Comparison of ENCODE assay signal across 26 cellular contexts in genomic region chr12:103838254-103838914, GRCh38. TPM values are rescaled to one million over a fixed set of nuclear protein-coding genes. Genes with fewer than 3 reads are reported as not detected.
DNase-seq lines count a peak whose midpoint lies in the region; ATAC-seq, FAIRE-seq and TF ChIP-seq lines count a peak whose summit lies in the region.
"Had no signal": no experiment of that assay in that cellular context is flagged by ENCODE, and none has a peak within 500 bp of the region (broad histone marks: within the 10 kb centered on the region; RNA-seq: fewer than 3 reads in every experiment).

No MANE protein-coding gene starts in this region.

- TF ChIP-seq RAD21 in SK-N-SH (IDR thresholded peaks at IDR 0.05; ENCODE audit: low read length) (no peak), HepG2 (CRISPR knock-in tag; IDR thresholded peaks at IDR 0.05) (no peak)

- peaks cover 25% of the 10 kb centered on the region for H4K20me1 ChIP-seq in SK-N-SH (ENCODE audit: insufficient read depth)
- H4K20me1 ChIP-seq in HepG2 (ENCODE audit: insufficient read depth, low read length), result peaks cover 14% of the 10 kb centered on the region

- BruUV-seq in HepG2 (replicated peaks; lab: Mats Ljungman, UMichigan), result no TSS peak

- H3K27ac ChIP-seq in SK-N-SH (ENCODE audit: low read depth in 2 of 2, low read length in 1 of 2) (no peak overlapping the region), ascending aorta (peak overlapping the region; percentile 6 to 93), HepG2 (ENCODE audit: extremely low read length, insufficient read depth, low read length) (peak overlapping the region; percentile 68), stomach smooth muscle (ENCODE audit: low read length) (no peak overlapping the region)
- H3K27ac ChIP-seq: BLaER1 treated with 17β-estradiol and CSF1 and Interleukin-3, amounts not matched to agents 10 nM and 100 nM had no signal

- ATAC-seq in SK-N-SH treated with all-trans-retinoic acid at 6 μM for 48 hours (no peak), HepG2 (peak; percentile 38), GM18517 (IDR thresholded peaks at IDR 0.05; ENCODE audit: unreplicated experiment) (no peak), GM18907 (IDR thresholded peaks at IDR 0.05; ENCODE audit: unreplicated experiment) (no peak)
- ATAC-seq: activated naive CD4-positive, alpha-beta T cell treated with anti-CD3 and anti-CD28 coated beads, Interleukin-2, amount 50 U/mL, for 72 hours; left cardiac atrium; Right ventricle myocardium inferior; sciatic nerve; stimulated activated naive B cell treated with anti-CD40 and anti-IgM and Interleukin-4, amounts not matched to agents 10 μg/mL and 1 μg/mL and 100 μg/mL, for 72 hours had no signal

- intact Hi-C loops in ascending aorta (cut with DNase I) (loop anchor here (5.0 kb wide), 1 partner anchor 66 kb away; no protein-coding TSS in a partner anchor), HepG2 (cut with micrococcal nuclease; ENCODE audit: unreplicated experiment) (loop anchor here (5.0 kb wide), 1 partner anchor 36 kb away; no protein-coding TSS in a partner anchor)

- no peaks in the 10 kb centered on the region for H3K9me3 ChIP-seq in SK-N-SH
- no peaks in the 10 kb centered on the region for H3K9me3 ChIP-seq in ascending aorta
- no peaks in the 10 kb centered on the region for H3K9me3 ChIP-seq in HepG2 (ENCODE audit: low read length)
- H3K9me3 ChIP-seq in stomach smooth muscle (ENCODE audit: control insufficient read depth in 2 of 2, low read length in 2 of 2), result no peaks in the 10 kb centered on the region

- POLR2A ChIA-PET in SK-N-SH (lab: Yijun Ruan, JAX) (no interaction called here), HepG2 (lab: Yijun Ruan, JAX) (no interaction called here)

- no peak for TF ChIP-seq POLR2A in HepG2 (IDR thresholded peaks at IDR 0.05; ENCODE audit: insufficient read depth in 1 of 2, low read depth in 2 of 2, low read length in 2 of 2)

- H3K36me3 ChIP-seq in SK-N-SH (replicated peaks in 1 of 2; ENCODE audit: control insufficient read depth in 1 of 2, insufficient read depth in 2 of 2, low read length in 1 of 2), result peaks cover 0 to 5% of the 10 kb centered on the region in 2 experiments
- H3K36me3 ChIP-seq in ascending aorta, result no peaks in the 10 kb centered on the region
- no peaks in the 10 kb centered on the region for H3K36me3 ChIP-seq in HepG2 (replicated peaks in 1 of 2; ENCODE audit: control insufficient read depth in 1 of 2, insufficient read depth in 2 of 2, low read length in 2 of 2)
- no peaks in the 10 kb centered on the region for H3K36me3 ChIP-seq in stomach smooth muscle (ENCODE audit: control insufficient read depth in 2 of 2, insufficient read depth in 2 of 2, low read length in 2 of 2)

- H3K27me3 ChIP-seq in SK-N-SH (ENCODE audit: insufficient read depth) (no peaks in the 10 kb centered on the region), ascending aorta (no peaks in the 10 kb centered on the region), HepG2 (ENCODE audit: control insufficient read depth in 1 of 2, insufficient read depth in 2 of 2, low read length in 2 of 2) (no peaks in the 10 kb centered on the region; a peak in 1 of 5 replicates), stomach smooth muscle (ENCODE audit: control insufficient read depth in 1 of 2, insufficient read depth in 2 of 2, low read length in 2 of 2) (no peaks in the 10 kb centered on the region)
- H3K27me3 ChIP-seq: BLaER1 treated with 17β-estradiol and CSF1 and Interleukin-3, amounts not matched to agents 10 nM and 100 nM had no signal

- H2AFZ ChIP-seq in SK-N-SH (ENCODE audit: low read depth) (no peak overlapping the region), HepG2 (ENCODE audit: low read length) (no peak overlapping the region)

- WGBS in SK-N-SH (ENCODE audit: low lambda C conversion rate), result 91% methylated on average over 1 of the region's 1 CpG
- 100% methylated on average over 1 of the region's 1 CpG for WGBS in HepG2 (ENCODE audit: low lambda C conversion rate)

- DNase-seq in SK-N-SH (no peak), ascending aorta (ENCODE audit: low spot score in 2 of 2) (no peak), HepG2 (ENCODE audit: low spot score) (peak; percentile 87), COLO829 (ENCODE audit: low spot score) (no peak)
- DNase-seq: activated CD4-positive, alpha-beta memory T cell treated with anti-CD3 and anti-CD28 coated beads for 36 hours; activated T-cell treated with anti-CD3 and anti-CD28 coated beads, Interleukin-2, amount 50 U/mL, for 1 hour; dermis blood vessel endothelial cell; DMS 273 treated with DMSO at 0.1 percent for 48 hours; foreskin melanocyte; GOT3; Kasumi-1; left cardiac atrium; NCI-H1105 treated with DMSO at 0.1 percent for 48 hours; NCI-H2171; NCI-H526; nucleus accumbens; stimulated activated naive B cell treated with anti-CD40 and anti-IgM and Interleukin-4, amounts not matched to agents 10 μg/mL and 1 μg/mL and 100 μg/mL, for 72 hours had no signal

- H3K79me2 ChIP-seq in SK-N-SH (ENCODE audit: insufficient read depth) (peaks cover 74% of the 10 kb centered on the region), HepG2 (ENCODE audit: insufficient read depth, low read length) (peaks cover 61% of the 10 kb centered on the region)

- H3K9ac ChIP-seq in SK-N-SH (no peak overlapping the region), HepG2 (ENCODE audit: insufficient read depth, low read depth, low read length) (peak overlapping the region; percentile 72; the same call in 1 of the 2 replicates), stomach smooth muscle (ENCODE audit: low read length in 2 of 2) (no peak overlapping the region)
- H3K9ac ChIP-seq: BLaER1 treated with 17β-estradiol and CSF1 and Interleukin-3, amounts not matched to agents 10 nM and 100 nM had no signal

- H3F3A ChIP-seq in SK-N-SH (replicated peaks; ENCODE audit: insufficient read depth), result no peaks in the 10 kb centered on the region

- no peaks in the 10 kb centered on the region for H3K9me2 ChIP-seq in SK-N-SH

- peak overlapping the region in 1 of 2 experiments; percentile 75; a peak in 2 of 4 replicates for H3K4me3 ChIP-seq in SK-N-SH (ENCODE audit: low read depth in 2 of 2, low read length in 1 of 2)
- peak overlapping the region; percentile 4 to 95 for H3K4me3 ChIP-seq in ascending aorta
- H3K4me3 ChIP-seq in HepG2 (replicated peaks in 1 of 3; ENCODE audit: insufficient read depth in 1 of 3, low read depth in 2 of 3, low read length in 3 of 3), result peak overlapping the region; percentile 74 to 82 (median 75); a peak in 4 of 6 replicates
- H3K4me3 ChIP-seq in stomach smooth muscle (ENCODE audit: low read length in 2 of 2), result peak overlapping the region; percentile 91
- H3K4me3 ChIP-seq: BLaER1 treated with 17β-estradiol and CSF1 and Interleukin-3, amounts not matched to agents 10 nM and 100 nM had no signal

- in situ Hi-C loops in HepG2 (cut with HindIII; ENCODE audit: extremely low pct_ligation_motif_present, low pct_unique_long_range_greater_than_20kb), result no loop called here

- TF ChIP-seq EP300 in SK-N-SH (IDR thresholded peaks at IDR 0.05; ENCODE audit: borderline replicate concordance in 1 of 2, low read depth in 1 of 2, low read length in 1 of 2) (no peak), HepG2 (IDR thresholded peaks at IDR 0.05; ENCODE audit: low read depth in 2 of 2, low read length in 2 of 2) (peak in 1 of 2 experiments; percentile 84; a peak in 2 of 4 replicates), HepG2 (CRISPR knock-in tag; IDR thresholded peaks at IDR 0.05; ENCODE audit: borderline replicate concordance) (no peak)

- peaks cover 11 to 15% of the 10 kb centered on the region in 2 experiments; a peak in 3 of 4 replicates for H3K4me1 ChIP-seq in SK-N-SH (ENCODE audit: control insufficient read depth in 1 of 2, insufficient read depth in 2 of 2, low read depth in 1 of 2, low read length in 1 of 2)
- peaks cover 0 to 11% of the 10 kb centered on the region in 2 donors for H3K4me1 ChIP-seq in ascending aorta
- H3K4me1 ChIP-seq in HepG2 (ENCODE audit: insufficient read depth, low read length), result peaks cover 75% of the 10 kb centered on the region
- peaks cover 25% of the 10 kb centered on the region for H3K4me1 ChIP-seq in stomach smooth muscle (ENCODE audit: control insufficient read depth, insufficient read depth, low read length)

- TF ChIP-seq CTCF in SK-N-SH (IDR thresholded peaks at IDR 0.05) (no peak), ascending aorta (IDR thresholded peaks at IDR 0.05) (no peak), HepG2 (CRISPR knock-in tag; IDR thresholded peaks at IDR 0.05) (no peak)

- peak overlapping the region; percentile 82 for H3K4me2 ChIP-seq in SK-N-SH
- peak overlapping the region; percentile 82 for H3K4me2 ChIP-seq in HepG2 (ENCODE audit: low read depth, low read length)

- CTCF ChIA-PET in SK-N-SH (lab: Yijun Ruan, JAX), result no interaction called here
- CTCF ChIA-PET in HepG2 (lab: Yijun Ruan, JAX; ENCODE audit: low intra/inter-chr PET ratio, low total read pairs), result no interaction called here

- peak; percentile 50 for FAIRE-seq in HepG2 (lab: Jason Lieb, UNC)
- FAIRE-seq: A204.1 had no signal

TF ChIP-seq in HepG2, 621 proteins besides CTCF, POLR2A, EP300 and RAD21 (continues in another document):
- TF ChIP-seq HDAC1 (CRISPR knock-in tag; IDR thresholded peaks at IDR 0.05), result peak; percentile 75

RNA-seq across cellular contexts. Expression of gene NT5DC3, which starts 2.6 kb away (rescaled TPM):
- polyA plus RNA-seq in SK-N-SH (2012; rRNA removed) (11.0 and 12.5 TPM in 2 replicates), HepG2 (2011; rRNA removed) (2.8 and 3.2 TPM in 2 replicates)
- polyA plus RNA-seq in SK-N-SH (2012; cell fraction: cytosol; rRNA removed), result 11.2 and 11.3 TPM in 2 replicates
- 20.5 and 29.5 TPM in 2 replicates for polyA plus RNA-seq in SK-N-SH (2012; cell fraction: nucleus; rRNA removed)
- total RNA-seq in ascending aorta (6.6 TPM), HepG2 (2016; rRNA removed; fragmentation: Illumina TruSeq; extraction: Trizol) (6.6 and 7.4 TPM in 2 replicates)
- 1.7 and 2.3 TPM in 2 replicates for total RNA-seq in HepG2 (2016; cell fraction: cytosol; rRNA removed; fragmentation: Illumina TruSeq; extraction: Trizol; ENCODE audit: low read depth)
- 6.1 and 6.6 TPM in 2 replicates for total RNA-seq in HepG2 (2016; cell fraction: insoluble cytoplasmic fraction; rRNA removed; fragmentation: Illumina TruSeq; extraction: Trizol)
- 2.8 and 2.9 TPM in 2 replicates for total RNA-seq in HepG2 (2016; cell fraction: membrane; rRNA removed; fragmentation: Illumina TruSeq; extraction: Trizol)
- total RNA-seq in HepG2 (2016; cell fraction: nucleus; rRNA removed; fragmentation: Illumina TruSeq; extraction: Trizol), result 8.2 and 14.2 TPM in 2 replicates
- 1.8 and 2.3 TPM in 2 replicates for polyA plus RNA-seq in HepG2 (2011; cell fraction: cytosol; rRNA removed)
- 4.3 and 4.9 TPM in 2 replicates for polyA plus RNA-seq in HepG2 (2011; cell fraction: nucleus; rRNA removed)
- 2.9 and 4.9 TPM in 2 replicates for polyA plus RNA-seq in HepG2 (2012)
- polyA plus RNA-seq in HepG2 (2016; cell fraction: cytosol; fragmentation: Illumina TruSeq; extraction: Trizol; ENCODE audit: low read depth), result 0.17 and 0.21 TPM in 2 replicates
- 3.7 and 4.3 TPM in 2 replicates for polyA plus RNA-seq in HepG2 (2016; cell fraction: insoluble cytoplasmic fraction; fragmentation: Illumina TruSeq; extraction: Trizol; ENCODE audit: low read depth)
- 0.42 and 0.64 TPM in 2 replicates for polyA plus RNA-seq in HepG2 (2016; cell fraction: membrane; fragmentation: Illumina TruSeq; extraction: Trizol; ENCODE audit: low read depth)
- polyA plus RNA-seq in HepG2 (2016; cell fraction: nucleus; fragmentation: Illumina TruSeq; extraction: Trizol; ENCODE audit: insufficient read depth, low read depth), result 14.0 and 14.9 TPM in 2 replicates
- 3.9 and 6.2 TPM in 2 replicates for polyA minus RNA-seq in HepG2 (2011; rRNA and poly(A)+ RNA removed; ENCODE audit: low replicate concordance)
- 4.0 and 4.6 TPM in 2 replicates for polyA minus RNA-seq in HepG2 (2011; cell fraction: cytosol; rRNA and poly(A)+ RNA removed)
- 7.8 and 12.2 TPM in 2 replicates for polyA minus RNA-seq in HepG2 (2011; cell fraction: nucleus; rRNA and poly(A)+ RNA removed)

Comparison
In these comparisons a context has a peak if more than half of its experiments do, and no peak if none do; other contexts are left out.
1. H3K27ac ChIP-seq: peak in ascending aorta (2 of 2) and HepG2 (single experiment); none in SK-N-SH (0 of 2) and stomach smooth muscle (single experiment).
2. Of the 25 proteins assayed by ChIP-seq in both HepG2 and SK-N-SH: peak only in HepG2: FOXJ3 and NFIC; only in SK-N-SH: none; in both: none; in neither: 22; mixed calls (peak in some experiments, not most) for 1.